9 cellular contexts compared by ENCODE assay signal in the genomic region with DNA sequence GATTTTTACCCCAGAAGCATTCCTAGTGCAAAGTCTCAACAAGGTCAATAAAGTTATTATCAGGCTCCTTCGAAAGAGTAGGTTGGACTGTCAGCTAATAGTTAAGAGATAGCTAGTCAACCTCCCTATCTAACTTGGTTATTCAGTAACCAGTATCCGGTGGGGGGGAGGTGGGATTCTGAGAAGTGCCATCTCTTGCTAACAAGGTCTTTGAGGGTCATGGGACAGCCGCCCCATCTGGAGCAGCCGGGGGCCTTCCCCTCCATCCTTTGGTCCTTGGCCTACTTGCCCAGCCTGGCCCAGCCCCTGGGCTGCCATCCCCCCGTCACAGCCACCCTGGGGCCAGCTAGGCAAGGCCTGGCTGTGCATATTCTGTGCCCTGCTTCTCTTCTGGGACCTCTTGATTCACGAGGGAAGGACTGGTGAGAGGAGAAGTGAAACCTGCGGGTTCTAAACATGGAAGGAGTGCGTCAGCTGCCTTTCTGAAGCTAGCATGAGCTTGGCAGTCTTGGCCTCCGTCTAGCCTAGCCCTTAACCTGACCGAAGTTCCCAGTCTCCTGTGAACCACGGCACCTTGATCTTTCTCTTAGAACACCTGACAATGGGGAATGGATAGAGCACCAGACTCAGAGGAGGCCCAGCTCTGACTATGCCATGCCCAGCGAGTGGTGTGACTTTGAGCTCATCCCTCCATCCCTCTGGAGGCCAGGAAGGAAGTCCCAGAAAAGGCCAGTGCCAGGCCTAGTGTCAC. TPM values are rescaled to one million over a fixed set of nuclear protein-coding genes. Genes with fewer than 3 reads are reported as not detected.
DNase-seq lines count a peak whose midpoint lies in the region; ATAC-seq, FAIRE-seq and TF ChIP-seq lines count a peak whose summit lies in the region.
"Had no signal": no experiment of that assay in that cellular context is flagged by ENCODE, and none has a peak within 500 bp of the region (broad histone marks: within the 10 kb centered on the region; RNA-seq: fewer than 3 reads in every experiment).

No MANE protein-coding gene starts in this region.

- peak overlapping the region; percentile 8 for H3K27ac ChIP-seq in temporal lobe (ENCODE audit: low read depth, low read length)

- no peak for TF ChIP-seq CTCF in bronchial epithelial cell (IDR thresholded peaks at IDR 0.05; ENCODE audit: insufficient read depth, low read length, severe bottlenecking)

- FAIRE-seq in bronchial epithelial cell (lab: Jason Lieb, UNC): peak; percentile 36

- H3K4me3 Mint-ChIP-seq in activated CD4-positive, alpha-beta memory T cell treated with anti-CD3 and anti-CD28 coated beads, Interleukin-2, amount 10 ng/mL, durations not matched to agents 7 days and 5 days: no peak overlapping the region

- no peaks in the 10 kb centered on the region for H3K9me3 Mint-ChIP-seq in activated CD4-positive, alpha-beta memory T cell treated with anti-CD3 and anti-CD28 coated beads, Interleukin-2, amount 10 ng/mL, durations not matched to agents 7 days and 5 days

- POLR2A ChIA-PET in activated CD4-positive, alpha-beta memory T cell treated with anti-CD3 and anti-CD28 coated beads, Interleukin-2, amount 10 ng/mL, durations not matched to agents 7 days and 5 days (lab: Charles Lee): no interaction called here

- no peaks in the 10 kb centered on the region for H3K36me3 Mint-ChIP-seq in activated CD4-positive, alpha-beta memory T cell treated with anti-CD3 and anti-CD28 coated beads, Interleukin-2, amount 10 ng/mL, durations not matched to agents 7 days and 5 days (ENCODE audit: low read depth)

- CTCF ChIA-PET in activated CD4-positive, alpha-beta memory T cell treated with anti-CD3 and anti-CD28 coated beads, Interleukin-2, amount 10 ng/mL, durations not matched to agents 7 days and 5 days (lab: Charles Lee): no interaction called here

- no peak overlapping the region for H3K27ac Mint-ChIP-seq in activated CD4-positive, alpha-beta memory T cell treated with anti-CD3 and anti-CD28 coated beads, Interleukin-2, amount 10 ng/mL, durations not matched to agents 7 days and 5 days

- H3K4me3 ChIP-seq in bronchial epithelial cell (ENCODE audit: low read depth, low read length): no peak overlapping the region

- H3K27me3 ChIP-seq in bronchial epithelial cell (ENCODE audit: control insufficient read depth, insufficient read depth, low read length): no peaks in the 10 kb centered on the region

- peak; percentile 77 for ATAC-seq in GM19324 (IDR thresholded peaks at IDR 0.05; ENCODE audit: low FRiP score, unreplicated experiment)
- peak; percentile 77 for ATAC-seq in HG03097 (IDR thresholded peaks at IDR 0.05; ENCODE audit: low FRiP score, unreplicated experiment)

- DNase-seq in bronchial epithelial cell (ENCODE audit: low read depth) (no peak), NCI-H510A (lab: John Stamatoyannopoulos, UW) (no peak), COLO829 (ENCODE audit: low spot score) (no peak), NCI-H146 treated with DMSO at 0.1 percent for 48 hours (lab: John Stamatoyannopoulos, UW; ENCODE audit: unreplicated experiment) (no peak)
- DNase-seq in activated CD4-positive, alpha-beta memory T cell treated with anti-CD3 and anti-CD28 coated beads, Interleukin-2, amount 10 ng/mL, durations not matched to agents 7 days and 5 days: no peak
- DNase-seq: kidney glomerular epithelial cell had no signal

- peaks cover 29% of the 10 kb centered on the region for H3K4me1 Mint-ChIP-seq in activated CD4-positive, alpha-beta memory T cell treated with anti-CD3 and anti-CD28 coated beads, Interleukin-2, amount 10 ng/mL, durations not matched to agents 7 days and 5 days

- no peaks in the 10 kb centered on the region for H3K36me3 ChIP-seq in bronchial epithelial cell (ENCODE audit: control insufficient read depth, insufficient read depth, low read length)

- no peaks in the 10 kb centered on the region for H3K27me3 Mint-ChIP-seq in activated CD4-positive, alpha-beta memory T cell treated with anti-CD3 and anti-CD28 coated beads, Interleukin-2, amount 10 ng/mL, durations not matched to agents 7 days and 5 days

RNA-seq across cellular contexts. Expression of a gene that starts 9.3 kb away (rescaled TPM):
- total RNA-seq in bronchial epithelial cell (25.5 and 30.1 TPM in 2 replicates), temporal lobe (1.2 TPM)
- 1 to 10 TPM; 2.2 to 2.6 TPM for total RNA-seq in activated CD4-positive, alpha-beta memory T cell treated with anti-CD3 and anti-CD28 coated beads, Interleukin-2, amount 10 ng/mL, durations not matched to agents 7 days and 5 days

RNA-seq across cellular contexts. Expression of a gene that starts 39.0 kb away (rescaled TPM):
- total RNA-seq in bronchial epithelial cell (28.4 and 29.3 TPM in 2 replicates), temporal lobe (19.9 TPM)
- total RNA-seq in activated CD4-positive, alpha-beta memory T cell treated with anti-CD3 and anti-CD28 coated beads, Interleukin-2, amount 10 ng/mL, durations not matched to agents 7 days and 5 days: 10 to 100 TPM; 13.7 to 15.6 TPM
